1 cellular context compared by ENCODE assay signal in the genomic region with DNA sequence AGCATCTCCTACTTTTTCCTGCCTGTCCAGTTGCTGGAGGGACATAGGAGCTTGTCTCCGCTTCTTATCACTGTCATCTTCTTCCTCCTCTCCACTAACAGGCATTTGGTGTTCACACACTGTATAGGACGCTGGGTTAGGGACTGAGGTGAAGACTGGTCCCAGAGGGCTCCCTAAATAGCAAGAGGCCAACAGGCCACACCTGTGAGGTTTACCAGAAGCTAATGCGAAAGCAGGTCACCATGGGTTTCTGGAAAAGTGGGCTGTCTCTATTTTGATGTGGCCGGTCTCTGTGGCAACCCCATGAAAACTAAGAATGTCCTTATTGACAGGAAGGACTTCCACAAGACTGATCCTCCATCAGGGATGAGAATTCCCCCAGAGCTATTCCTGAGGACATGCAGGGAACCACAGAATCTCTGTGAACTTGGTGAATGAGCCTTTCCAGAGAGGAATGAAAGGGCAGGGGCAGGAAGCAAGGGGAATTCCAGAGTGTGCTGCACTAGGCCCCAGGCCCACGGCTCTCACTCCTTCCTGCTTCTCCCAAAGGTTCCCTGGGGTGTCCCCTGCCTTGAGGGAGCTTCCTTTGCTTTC.
TF ChIP-seq lines count a peak whose summit lies in the region.

No MANE protein-coding gene starts in this region.

TF ChIP-seq in WTC11, 78 proteins besides CTCF, POLR2A, EP300 and RAD21 (continued from another document):
- no peak for TF ChIP-seq MLX (CRISPR knock-in tag; IDR thresholded peaks at IDR 0.05)
- TF ChIP-seq ZSCAN18 (CRISPR knock-in tag; IDR thresholded peaks at IDR 0.05): no peak
- TF ChIP-seq, protein P1, sequence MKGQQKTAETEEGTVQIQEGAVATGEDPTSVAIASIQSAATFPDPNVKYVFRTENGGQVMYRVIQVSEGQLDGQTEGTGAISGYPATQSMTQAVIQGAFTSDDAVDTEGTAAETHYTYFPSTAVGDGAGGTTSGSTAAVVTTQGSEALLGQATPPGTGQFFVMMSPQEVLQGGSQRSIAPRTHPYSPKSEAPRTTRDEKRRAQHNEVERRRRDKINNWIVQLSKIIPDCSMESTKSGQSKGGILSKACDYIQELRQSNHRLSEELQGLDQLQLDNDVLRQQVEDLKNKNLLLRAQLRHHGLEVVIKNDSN (CRISPR knock-in tag; IDR thresholded peaks at IDR 0.05): no peak
- TF ChIP-seq TP53 (CRISPR knock-in tag; IDR thresholded peaks at IDR 0.05): no peak
- no peak for TF ChIP-seq NR1H2 (CRISPR knock-in tag; IDR thresholded peaks at IDR 0.05)
- TF ChIP-seq NFE2L1 (CRISPR knock-in tag; IDR thresholded peaks at IDR 0.05): no peak
TF ChIP-seq in WTC11: peak in this region for 0.
